Comparison of ENCODE assay signal across 12 cellular contexts in the genomic region with DNA sequence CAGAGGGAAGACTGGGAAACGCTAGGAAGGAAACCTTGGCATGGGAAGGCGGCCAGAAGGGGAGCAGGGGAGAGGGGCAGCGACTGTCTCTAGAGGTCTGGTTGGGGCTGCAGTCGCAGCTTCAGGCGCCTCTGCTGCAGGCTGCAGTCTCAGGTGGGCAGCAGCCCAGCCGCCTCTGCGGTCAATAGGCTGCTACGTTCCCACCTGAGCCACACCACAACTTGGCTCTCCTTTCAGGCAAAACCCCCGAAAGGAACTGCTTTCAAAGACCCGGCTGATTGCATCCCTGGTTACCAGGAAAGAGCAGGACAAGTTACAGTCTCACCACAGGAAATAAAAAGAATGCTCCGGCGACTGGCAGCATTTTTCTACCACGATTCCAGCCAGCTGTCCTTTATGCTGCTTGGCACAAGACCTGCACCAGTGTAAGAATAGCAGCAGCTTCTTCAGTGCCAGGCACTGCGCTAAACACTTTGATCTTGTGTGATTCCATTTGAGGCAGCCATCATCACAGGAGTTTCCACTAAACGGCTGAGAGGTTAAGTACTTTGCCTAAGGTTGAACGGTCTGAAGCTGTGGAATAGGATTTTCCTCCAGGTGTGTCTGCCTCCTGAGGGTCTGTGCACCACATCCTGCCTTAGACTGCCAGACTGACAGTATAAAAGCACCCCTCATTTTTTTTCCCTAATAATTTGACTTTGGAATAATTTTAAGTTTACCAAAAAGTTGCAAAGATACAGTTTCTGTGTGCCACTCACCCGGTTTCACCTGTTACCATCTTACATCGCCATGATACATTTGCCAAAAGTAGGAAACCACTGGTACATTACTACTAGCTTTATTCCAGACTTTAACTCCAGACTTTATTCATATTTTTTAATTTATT. TPM values are rescaled to one million over a fixed set of nuclear protein-coding genes. Genes with fewer than 3 reads are reported as not detected.
A peak's percentile ranks its signal among the peaks of the same experiment; 100 is the strongest.
DNase-seq lines count a peak whose midpoint lies in the region; ATAC-seq and TF ChIP-seq lines count a peak whose summit lies in the region.
"Had no signal": no experiment of that assay in that cellular context is flagged by ENCODE, and none has a peak within 500 bp of the region (broad histone marks: within the 10 kb centered on the region; RNA-seq: fewer than 3 reads in every experiment).

No MANE protein-coding gene starts in this region.

- H3K9me3 ChIP-seq in right atrium auricular region: no peaks in the 10 kb centered on the region

- peaks cover 19% of the 10 kb centered on the region for H3K4me1 Mint-ChIP-seq in activated T-helper 17 cell treated with anti-CD3 and anti-CD28 coated beads, Interleukin-2, amount 50 U/mL, for 72 hours
- H3K4me1 Mint-ChIP-seq in type B pancreatic cell (ENCODE audit: unreplicated experiment): peaks cover 6% of the 10 kb centered on the region
- H3K4me1 Mint-ChIP-seq in osteocyte (ENCODE audit: unreplicated experiment): no peaks in the 10 kb centered on the region

- DNase-seq in Right ventricle myocardium inferior (ENCODE audit: missing footprints) (peak; percentile 31), cardiac septum (ENCODE audit: low spot score) (no peak), right atrium auricular region (ENCODE audit: low spot score) (no peak), type B pancreatic cell (ENCODE audit: extremely low spot score, unreplicated experiment) (no peak), osteocyte (ENCODE audit: extremely low spot score, unreplicated experiment) (no peak)
- no peak for DNase-seq in effector CD4-positive, alpha-beta T cell
- DNase-seq: effector memory CD4-positive, alpha-beta T cell; NCI-H2029 had no signal

- H3K27me3 ChIP-seq in right atrium auricular region: no peaks in the 10 kb centered on the region

- peaks cover 40% of the 10 kb centered on the region for H3K36me3 ChIP-seq in right atrium auricular region

- H3K27ac ChIP-seq in right atrium auricular region: peak overlapping the region; percentile 57 to 59
- H3K27ac ChIP-seq: HL-60, parathyroid adenoma had no signal

- H3K27ac Mint-ChIP-seq in activated T-helper 17 cell treated with anti-CD3 and anti-CD28 coated beads, Interleukin-2, amount 50 U/mL, for 72 hours: peak overlapping the region; percentile 49
- H3K27ac Mint-ChIP-seq in type B pancreatic cell (peak overlapping the region; percentile 66), osteocyte (ENCODE audit: unreplicated experiment) (no peak overlapping the region)

- peaks cover 0 to 22% of the 10 kb centered on the region in 2 donors for H3K4me1 ChIP-seq in right atrium auricular region
- H3K4me1 ChIP-seq: parathyroid adenoma had no signal

- intact Hi-C loops in Right ventricle myocardium inferior (cut with DNase I) (no loop called here), cardiac septum (cut with DNase I) (no loop called here)

- peak; percentile 75 for ATAC-seq in Right ventricle myocardium inferior
- no peak for ATAC-seq in activated T-helper 17 cell treated with anti-CD3 and anti-CD28 coated beads, Interleukin-2, amount 50 U/mL, for 72 hours (replicated peaks)
- ATAC-seq in HG03439 (IDR thresholded peaks at IDR 0.05; ENCODE audit: unreplicated experiment): no peak

- no peaks in the 10 kb centered on the region for H3K27me3 Mint-ChIP-seq in activated T-helper 17 cell treated with anti-CD3 and anti-CD28 coated beads, Interleukin-2, amount 50 U/mL, for 72 hours
- H3K27me3 Mint-ChIP-seq in type B pancreatic cell (no peaks in the 10 kb centered on the region), osteocyte (ENCODE audit: unreplicated experiment) (no peaks in the 10 kb centered on the region)

- H3K4me3 ChIP-seq in right atrium auricular region: no peak overlapping the region

- H3K36me3 Mint-ChIP-seq in activated T-helper 17 cell treated with anti-CD3 and anti-CD28 coated beads, Interleukin-2, amount 50 U/mL, for 72 hours (ENCODE audit: low read depth): peaks cover 58% of the 10 kb centered on the region
- H3K36me3 Mint-ChIP-seq in type B pancreatic cell (peaks cover 30% of the 10 kb centered on the region), osteocyte (ENCODE audit: unreplicated experiment) (peaks cover 34% of the 10 kb centered on the region)

- TF ChIP-seq CTCF in right atrium auricular region (IDR thresholded peaks at IDR 0.05) (no peak), type B pancreatic cell (conservative IDR thresholded peaks at IDR 0.05) (no peak), osteocyte (IDR thresholded peaks at IDR 0.05) (no peak)

- H3K9me3 Mint-ChIP-seq in activated T-helper 17 cell treated with anti-CD3 and anti-CD28 coated beads, Interleukin-2, amount 50 U/mL, for 72 hours: no peaks in the 10 kb centered on the region
- H3K9me3 Mint-ChIP-seq in type B pancreatic cell: no peaks in the 10 kb centered on the region
- no peaks in the 10 kb centered on the region for H3K9me3 Mint-ChIP-seq in osteocyte (ENCODE audit: unreplicated experiment)

- no peak overlapping the region for H3K4me3 Mint-ChIP-seq in activated T-helper 17 cell treated with anti-CD3 and anti-CD28 coated beads, Interleukin-2, amount 50 U/mL, for 72 hours
- no peak overlapping the region for H3K4me3 Mint-ChIP-seq in type B pancreatic cell
- H3K4me3 Mint-ChIP-seq in osteocyte (ENCODE audit: unreplicated experiment): no peak overlapping the region

RNA-seq across cellular contexts. Expression of a gene that starts 7.5 kb away (rescaled TPM):
- 1,267 TPM for total RNA-seq in Right ventricle myocardium inferior
- 852 TPM for total RNA-seq in cardiac septum
- 1,000 to 10,000 TPM; 2,772 to 2,939 TPM for total RNA-seq in activated T-helper 17 cell treated with anti-CD3 and anti-CD28 coated beads, Interleukin-2, amount 50 U/mL, for 72 hours
- total RNA-seq in right atrium auricular region: 1,000 to 10,000 TPM; 1,334 to 2,461 TPM
- 2,469 and 2,543 TPM in 2 replicates for total RNA-seq in type B pancreatic cell (ENCODE audit: low replicate concordance)
- total RNA-seq in osteocyte: 1,748 and 1,798 TPM in 2 replicates

RNA-seq across cellular contexts. Expression of a gene that starts 29.3 kb away (rescaled TPM):
- total RNA-seq in Right ventricle myocardium inferior: 327 TPM
- total RNA-seq in cardiac septum: 239 TPM
- 100 to 1,000 TPM; 265 to 629 TPM for total RNA-seq in activated T-helper 17 cell treated with anti-CD3 and anti-CD28 coated beads, Interleukin-2, amount 50 U/mL, for 72 hours
- 100 to 1,000 TPM; 268 to 424 TPM for total RNA-seq in right atrium auricular region
- total RNA-seq in type B pancreatic cell (ENCODE audit: low replicate concordance): 24.9 and 37.2 TPM in 2 replicates
- not detected in 2 replicates for total RNA-seq in osteocyte

Comparison
In these comparisons a context has a peak if more than half of its experiments do, and no peak if none do; other contexts are left out.
1. RNA of a gene that starts 29.3 kb away (total RNA-seq): 265 to 629 TPM in activated T-helper 17 cell treated with anti-CD3 and anti-CD28 coated beads, Interleukin-2, amount 50 U/mL, for 72 hours, 268 to 424 TPM in right atrium auricular region, 327 TPM in Right ventricle myocardium inferior (single experiment), 239 TPM in cardiac septum (single experiment) and 24.9 to 37.2 TPM in type B pancreatic cell; not detected in osteocyte; every median in the first group is over 10 times any median in the second.